Comparison of ENCODE assay signal across 14 cellular contexts in genomic region chrX:110089656-110090404, GRCh38.
A peak's percentile ranks its signal among the peaks of the same experiment; 100 is the strongest.
DNase-seq lines count a peak whose midpoint lies in the region; ATAC-seq and TF ChIP-seq lines count a peak whose summit lies in the region.
"Had no signal": no experiment of that assay in that cellular context is flagged by ENCODE, and none has a peak within 500 bp of the region (broad histone marks: within the 10 kb centered on the region; RNA-seq: fewer than 3 reads in every experiment).

No MANE protein-coding gene starts in this region.

- H3K36me3 ChIP-seq in upper lobe of right lung: no peaks in the 10 kb centered on the region
- H3K36me3 ChIP-seq: upper lobe of left lung had no signal

- no peaks in the 10 kb centered on the region for H3K9me3 ChIP-seq in upper lobe of right lung
- H3K9me3 ChIP-seq: upper lobe of left lung had no signal

- TF ChIP-seq CTCF in fibroblast of pulmonary artery (IDR thresholded peaks at IDR 0.05; ENCODE audit: low read length, missing control alignments): no peak
- TF ChIP-seq CTCF in upper lobe of right lung (IDR thresholded peaks at IDR 0.05): no peak

- intact Hi-C loops in left ventricle myocardium superior (cut with micrococcal nuclease) (no loop called here), cardiac septum (cut with DNase I) (no loop called here), upper lobe of right lung (cut with DNase I) (no loop called here)

- H3K4me3 ChIP-seq in fibroblast of pulmonary artery (replicated peaks; ENCODE audit: low read depth, low read length) (no peak overlapping the region), upper lobe of right lung (no peak overlapping the region)
- H3K4me3 ChIP-seq: upper lobe of left lung had no signal

- no peaks in the 10 kb centered on the region for H3K4me1 ChIP-seq in upper lobe of right lung

- DNase-seq in left ventricle myocardium superior (no peak), cardiac septum (ENCODE audit: low spot score) (no peak), RPMI7951 (ENCODE audit: low read depth) (peak; percentile 66), fibroblast of pulmonary artery (ENCODE audit: low read depth) (peak; percentile 31), upper lobe of right lung (no peak), NCI-H1105 treated with DMSO at 0.1 percent for 48 hours (lab: John Stamatoyannopoulos, UW) (no peak)
- DNase-seq in activated CD8-positive, alpha-beta memory T cell treated with anti-CD3 and anti-CD28 coated beads, Interleukin-2, amount 50 U/mL, for 4 hours: no peak
- DNase-seq: activated CD8-positive, alpha-beta memory T cell treated with anti-CD3 and anti-CD28 coated beads, Interleukin-2, amount 10 ng/mL, durations not matched to agents 7 days and 5 days; DMS153; NCI-H2171; T-helper 9 cell had no signal

- peak; percentile 23 for ATAC-seq in left ventricle myocardium superior
- peak; percentile 46 for ATAC-seq in upper lobe of right lung
- no peak for ATAC-seq in HG02571 (IDR thresholded peaks at IDR 0.05; ENCODE audit: unreplicated experiment)
- ATAC-seq: activated CD8-positive, alpha-beta memory T cell treated with anti-CD3 and anti-CD28 coated beads, Interleukin-2, amount 10 ng/mL, durations not matched to agents 7 days and 5 days; Panc1 had no signal

- H3K27me3 ChIP-seq in upper lobe of right lung: no peaks in the 10 kb centered on the region
- H3K27me3 ChIP-seq: upper lobe of left lung had no signal

- H3K27ac ChIP-seq in upper lobe of right lung: no peak overlapping the region

Comparison
In these comparisons a context has a peak if more than half of its experiments do, and no peak if none do; other contexts are left out.
1. DNase-seq: peak in RPMI7951 (single experiment) and fibroblast of pulmonary artery (single experiment); none in left ventricle myocardium superior (single experiment), cardiac septum (single experiment), upper lobe of right lung (single experiment), NCI-H1105 treated with DMSO at 0.1 percent for 48 hours (single experiment) and activated CD8-positive, alpha-beta memory T cell treated with anti-CD3 and anti-CD28 coated beads, Interleukin-2, amount 50 U/mL, for 4 hours (single experiment).